Comparison of ENCODE assay signal across 8 cellular contexts in genomic region chr19:58408152-58409009, GRCh38. TPM values are rescaled to one million over a fixed set of nuclear protein-coding genes. Genes with fewer than 3 reads are reported as not detected.
DNase-seq lines count a peak whose midpoint lies in the region; ATAC-seq and TF ChIP-seq lines count a peak whose summit lies in the region.

ZNF584 (plus strand) TSS chr19:58408649; CDS start chr19:58409148, 499 bp downstream.

- CTCF ChIA-PET in activated CD4-positive, alpha-beta T cell treated with anti-CD3 and anti-CD28 coated beads, Interleukin-2, amount 10 ng/mL, durations not matched to agents 7 days and 5 days (lab: Charles Lee), result interaction anchor here (0.6 to 1.5 kb wide), 5 partner anchors 9 to 44 kb away, joined by 3 to 4 read pairs (median 3); no protein-coding TSS in a partner anchor

- POLR2A ChIA-PET in activated CD4-positive, alpha-beta T cell treated with anti-CD3 and anti-CD28 coated beads, Interleukin-2, amount 10 ng/mL, durations not matched to agents 7 days and 5 days (lab: Charles Lee), result interaction anchor here (0.8 kb wide), 1 partner anchor 82 kb away, joined by 3 read pairs; the partner anchor contains the start of gene ZSCAN22

- no peak for TF ChIP-seq CTCF in coronary artery (IDR thresholded peaks at IDR 0.05)

- peak; percentile 62 to 95 (median 91) for DNase-seq in C1 segment of cervical spinal cord (lab: John Stamatoyannopoulos, UW)
- peak; percentile 91 to 98 for DNase-seq in NCI-H526 (lab: John Stamatoyannopoulos, UW)
- peak; percentile 96 for DNase-seq in activated CD4-positive, alpha-beta T cell treated with anti-CD3 and anti-CD28 coated beads, Interleukin-2, amount 10 ng/mL, durations not matched to agents 7 days and 5 days
- peak; percentile 95 for DNase-seq in coronary artery (ENCODE audit: low spot score)
- DNase-seq in left colon, result peak; percentile 95 to 96
- DNase-seq in stimulated activated CD4-positive, alpha-beta T cell treated with anti-CD3 and anti-CD28 coated beads, Interleukin-1b, Interleukin-23, amount 100 ng/mL, for 4 hours (ENCODE audit: low read depth in 2 of 2), result peak; percentile 91

- H3K27ac ChIP-seq in coronary artery, result peak within 1 kb of the TSS; percentile 73 to 90

- H3K4me3 ChIP-seq in coronary artery, result peak within 1 kb of the TSS; percentile 90

- no peaks in the 10 kb centered on the region for H3K27me3 Mint-ChIP-seq in activated CD4-positive, alpha-beta T cell treated with anti-CD3 and anti-CD28 coated beads, Interleukin-2, amount 10 ng/mL, durations not matched to agents 7 days and 5 days

- peaks cover 6% of the 10 kb centered on the region for H3K36me3 Mint-ChIP-seq in activated CD4-positive, alpha-beta T cell treated with anti-CD3 and anti-CD28 coated beads, Interleukin-2, amount 10 ng/mL, durations not matched to agents 7 days and 5 days (ENCODE audit: low read depth)

- peak within 1 kb of the TSS; percentile 97 for H3K4me3 Mint-ChIP-seq in activated CD4-positive, alpha-beta T cell treated with anti-CD3 and anti-CD28 coated beads, Interleukin-2, amount 10 ng/mL, durations not matched to agents 7 days and 5 days

- intact Hi-C loops in left colon (cut with DNase I, micrococcal nuclease), result no loop called here

- peaks cover 4% of the 10 kb centered on the region for H3K9me3 Mint-ChIP-seq in activated CD4-positive, alpha-beta T cell treated with anti-CD3 and anti-CD28 coated beads, Interleukin-2, amount 10 ng/mL, durations not matched to agents 7 days and 5 days

- peaks cover 35% of the 10 kb centered on the region for H3K4me1 Mint-ChIP-seq in activated CD4-positive, alpha-beta T cell treated with anti-CD3 and anti-CD28 coated beads, Interleukin-2, amount 10 ng/mL, durations not matched to agents 7 days and 5 days

- ATAC-seq in GM19328 (IDR thresholded peaks at IDR 0.05; ENCODE audit: unreplicated experiment) (peak; percentile 83), HG03469 (IDR thresholded peaks at IDR 0.05; ENCODE audit: unreplicated experiment) (peak; percentile 76), left colon (peak; percentile 96)

- H3K27ac Mint-ChIP-seq in activated CD4-positive, alpha-beta T cell treated with anti-CD3 and anti-CD28 coated beads, Interleukin-2, amount 10 ng/mL, durations not matched to agents 7 days and 5 days, result peak within 1 kb of the TSS; percentile 90

RNA-seq across cellular contexts. Expression of gene ZNF584, which starts in this region (rescaled TPM):
- total RNA-seq in activated CD4-positive, alpha-beta T cell treated with anti-CD3 and anti-CD28 coated beads, Interleukin-2, amount 10 ng/mL, durations not matched to agents 7 days and 5 days, result 1 to 10 TPM; 6.7 to 6.8 TPM
- total RNA-seq in left colon, result 1 to 10 TPM; 7.8 to 7.9 TPM

Comparison
In these comparisons a context has a peak if more than half of its experiments do, and no peak if none do; other contexts are left out.
1. Peak in every context shown above with its lines: DNase-seq, ATAC-seq, H3K4me3 ChIP-seq and H3K27ac ChIP-seq.